In the genomic region with DNA sequence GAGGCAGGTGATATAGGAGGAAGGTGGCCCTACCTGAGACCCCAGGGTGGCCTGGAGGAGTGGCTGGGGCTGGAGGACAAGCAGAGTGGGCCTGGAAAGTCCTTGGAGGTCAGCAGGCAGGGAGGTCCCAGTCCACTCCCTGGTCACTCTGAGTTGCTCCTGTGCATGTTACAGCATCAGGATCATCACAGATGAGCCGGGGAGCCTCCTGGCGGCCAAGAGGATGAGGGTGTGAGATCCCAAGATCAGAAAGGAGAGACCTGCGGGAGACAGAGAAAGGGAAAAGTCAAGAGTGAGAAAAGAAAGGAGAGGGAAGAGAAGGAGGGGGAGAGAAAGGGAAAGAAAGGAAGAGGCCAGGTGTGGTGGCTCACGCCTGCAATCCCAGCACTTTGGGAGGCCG, we compare ENCODE assay signal across 24 cellular contexts.
A peak's percentile ranks its signal among the peaks of the same experiment; 100 is the strongest.
DNase-seq lines count a peak whose midpoint lies in the region; ATAC-seq and TF ChIP-seq lines count a peak whose summit lies in the region.
"Had no signal": no experiment of that assay in that cellular context is flagged by ENCODE, and none has a peak within 500 bp of the region (broad histone marks: within the 10 kb centered on the region; RNA-seq: fewer than 3 reads in every experiment).

No MANE protein-coding gene starts in this region.

- TF ChIP-seq POLR2A in spleen (IDR thresholded peaks at IDR 0.05) (no peak), esophagus muscularis mucosa (IDR thresholded peaks at IDR 0.05; ENCODE audit: low read depth) (no peak)

- H3K4me1 ChIP-seq in spleen (peaks cover 0 to 14% (median 6%) of the 10 kb centered on the region in 6 donors), esophagus muscularis mucosa (no peaks in the 10 kb centered on the region)
- H3K4me1 ChIP-seq: psoas muscle had no signal

- H3K4me3 ChIP-seq in spleen (no peak overlapping the region), esophagus muscularis mucosa (no peak overlapping the region)
- H3K4me3 ChIP-seq: coronary artery, psoas muscle had no signal

- TF ChIP-seq CTCF in natural killer cell (IDR thresholded peaks at IDR 0.05) (no peak), spleen (IDR thresholded peaks at IDR 0.05 in 8 of 11, conservative IDR thresholded peaks at IDR 0.05 in 3 of 11) (no peak), esophagus muscularis mucosa (IDR thresholded peaks at IDR 0.05) (no peak)

- H3K9me3 Mint-ChIP-seq in natural killer cell treated with Interleukin-12 subunit alpha and Interleukin-12 subunit beta and Interleukin-15 and Interleukin-18, amount 100 ng/mL, for 72 hours, result no peaks in the 10 kb centered on the region
- H3K9me3 Mint-ChIP-seq in natural killer cell, result no peaks in the 10 kb centered on the region
- H3K9me3 Mint-ChIP-seq in activated naive CD8-positive, alpha-beta T cell treated with anti-CD3 and anti-CD28 coated beads, Interleukin-2, amount 10 ng/mL, durations not matched to agents 7 days and 5 days, result no peaks in the 10 kb centered on the region

- no peak for DNase-seq in natural killer cell treated with Interleukin-12 subunit alpha and Interleukin-12 subunit beta and Interleukin-15 and Interleukin-18, amount 100 ng/mL, for 72 hours (ENCODE audit: low spot score)
- DNase-seq in natural killer cell (no peak), HT-29 (ENCODE audit: low spot score) (peak; percentile 39), Right ventricle myocardium inferior (ENCODE audit: missing footprints) (no peak), spleen (no peak), esophagus muscularis mucosa (ENCODE audit: extremely low spot score) (no peak)
- DNase-seq in activated naive CD8-positive, alpha-beta T cell treated with anti-CD3 and anti-CD28 coated beads, Interleukin-2, amount 10 ng/mL, durations not matched to agents 7 days and 5 days, result no peak
- DNase-seq: activated CD4-positive, alpha-beta T cell treated with anti-CD3 and anti-CD28 coated beads, Interleukin-2, amount 50 U/mL, for 48 hours; activated naive CD4-positive, alpha-beta T cell treated with anti-CD3 and anti-CD28 coated beads, Interleukin-2, amount 50 U/mL, for 16 hours; activated T-cell treated with anti-CD3 and anti-CD28 coated beads, Interleukin-2, amount 50 U/mL, for 1 hour; aorta; C1 segment of cervical spinal cord; left cardiac atrium; NCI-H446 treated with DMSO at 0.1 percent for 48 hours; OCI-M1; psoas muscle; SK-N-SH; stimulated activated CD4-positive, alpha-beta T cell treated with anti-CD3 and anti-CD28 coated beads, Interleukin-15, amount 100 ng/mL, for 24 hours; stimulated activated naive CD4-positive, alpha-beta T cell treated with Interleukin-2 at 50 U/mL for 16 hours; T-helper 9 cell; WERI-Rb-1 had no signal

- 83 to 93% (median 86%) methylated on average over 5 of the region's 5 CpGs for WGBS in spleen, 5 donors
- 84% methylated on average over 5 of the region's 5 CpGs for WGBS in esophagus muscularis mucosa

- peaks cover 22 to 39% of the 10 kb centered on the region in 2 donors for H3K4me1 Mint-ChIP-seq in natural killer cell treated with Interleukin-12 subunit alpha and Interleukin-12 subunit beta and Interleukin-15 and Interleukin-18, amount 100 ng/mL, for 72 hours (ENCODE audit: low read depth in 2 of 2)
- peaks cover 38 to 44% of the 10 kb centered on the region in 2 donors for H3K4me1 Mint-ChIP-seq in natural killer cell
- H3K4me1 Mint-ChIP-seq in activated naive CD8-positive, alpha-beta T cell treated with anti-CD3 and anti-CD28 coated beads, Interleukin-2, amount 10 ng/mL, durations not matched to agents 7 days and 5 days, result peaks cover 53% of the 10 kb centered on the region

- no peak for ATAC-seq in natural killer cell treated with Interleukin-12 subunit alpha and Interleukin-12 subunit beta and Interleukin-15 and Interleukin-18, amount 100 ng/mL, for 72 hours
- ATAC-seq in natural killer cell (no peak), Right ventricle myocardium inferior (no peak)
- no peak for ATAC-seq in activated naive CD8-positive, alpha-beta T cell treated with anti-CD3 and anti-CD28 coated beads, Interleukin-2, amount 10 ng/mL, durations not matched to agents 7 days and 5 days (ENCODE audit: low read depth)
- ATAC-seq: esophagus mucosa, left cardiac atrium, psoas muscle had no signal

- POLR2A ChIA-PET in activated naive CD8-positive, alpha-beta T cell treated with anti-CD3 and anti-CD28 coated beads, Interleukin-2, amount 10 ng/mL, durations not matched to agents 7 days and 5 days (lab: Charles Lee), result no interaction called here

- TF ChIP-seq EP300 in esophagus muscularis mucosa (IDR thresholded peaks at IDR 0.05), result no peak

- no peak overlapping the region for H3K4me3 Mint-ChIP-seq in natural killer cell treated with Interleukin-12 subunit alpha and Interleukin-12 subunit beta and Interleukin-15 and Interleukin-18, amount 100 ng/mL, for 72 hours
- H3K4me3 Mint-ChIP-seq in natural killer cell, result no peak overlapping the region
- peak overlapping the region; percentile 72 for H3K4me3 Mint-ChIP-seq in activated naive CD8-positive, alpha-beta T cell treated with anti-CD3 and anti-CD28 coated beads, Interleukin-2, amount 10 ng/mL, durations not matched to agents 7 days and 5 days

- H3K27me3 ChIP-seq in spleen (replicated peaks in 1 of 7) (peaks cover 0 to 3% (median 0%) of the 10 kb centered on the region in 7 donors), esophagus muscularis mucosa (peaks cover 0 to 16% (median 0%) of the 10 kb centered on the region in 4 donors)

- no peaks in the 10 kb centered on the region for H3K9me3 ChIP-seq in spleen
- H3K9me3 ChIP-seq in esophagus muscularis mucosa, result no peaks in the 10 kb centered on the region
- H3K9me3 ChIP-seq: neutrophil, psoas muscle, SK-N-SH had no signal

- no peak overlapping the region for H3K27ac ChIP-seq in spleen
- no peak overlapping the region for H3K27ac ChIP-seq in esophagus muscularis mucosa (replicated peaks in 1 of 4)
- H3K27ac ChIP-seq: coronary artery, neutrophil, psoas muscle, WERI-Rb-1 had no signal

- intact Hi-C loops in natural killer cell (cut with micrococcal nuclease), result no loop called here
- intact Hi-C loops in Right ventricle myocardium inferior (cut with DNase I), result no loop called here
- intact Hi-C loops in spleen (cut with DNase I; ENCODE audit: low total_unique reads), result no loop called here
- intact Hi-C loops in esophagus muscularis mucosa (cut with DNase I), result no loop called here

- H3K27ac Mint-ChIP-seq in natural killer cell treated with Interleukin-12 subunit alpha and Interleukin-12 subunit beta and Interleukin-15 and Interleukin-18, amount 100 ng/mL, for 72 hours, result peak overlapping the region; percentile 1 to 17
- H3K27ac Mint-ChIP-seq in natural killer cell, result peak overlapping the region in 1 of 2 donors; percentile 18
- H3K27ac Mint-ChIP-seq in activated naive CD8-positive, alpha-beta T cell treated with anti-CD3 and anti-CD28 coated beads, Interleukin-2, amount 10 ng/mL, durations not matched to agents 7 days and 5 days, result peak overlapping the region; percentile 97

- peaks cover 0 to 2% of the 10 kb centered on the region in 2 donors for H3K27me3 Mint-ChIP-seq in natural killer cell treated with Interleukin-12 subunit alpha and Interleukin-12 subunit beta and Interleukin-15 and Interleukin-18, amount 100 ng/mL, for 72 hours
- peaks cover 0 to 2% of the 10 kb centered on the region in 2 donors for H3K27me3 Mint-ChIP-seq in natural killer cell (ENCODE audit: low read depth in 2 of 2)
- peaks cover 2% of the 10 kb centered on the region for H3K27me3 Mint-ChIP-seq in activated naive CD8-positive, alpha-beta T cell treated with anti-CD3 and anti-CD28 coated beads, Interleukin-2, amount 10 ng/mL, durations not matched to agents 7 days and 5 days

- H3K36me3 ChIP-seq in spleen, result no peaks in the 10 kb centered on the region
- no peaks in the 10 kb centered on the region for H3K36me3 ChIP-seq in esophagus muscularis mucosa
- H3K36me3 ChIP-seq: neutrophil, WERI-Rb-1 had no signal

- no peaks in the 10 kb centered on the region for H3K36me3 Mint-ChIP-seq in natural killer cell treated with Interleukin-12 subunit alpha and Interleukin-12 subunit beta and Interleukin-15 and Interleukin-18, amount 100 ng/mL, for 72 hours
- H3K36me3 Mint-ChIP-seq in natural killer cell, result no peaks in the 10 kb centered on the region
- H3K36me3 Mint-ChIP-seq in activated naive CD8-positive, alpha-beta T cell treated with anti-CD3 and anti-CD28 coated beads, Interleukin-2, amount 10 ng/mL, durations not matched to agents 7 days and 5 days, result no peaks in the 10 kb centered on the region
